ENCODE assay signal across 10 cellular contexts in the genomic region with DNA sequence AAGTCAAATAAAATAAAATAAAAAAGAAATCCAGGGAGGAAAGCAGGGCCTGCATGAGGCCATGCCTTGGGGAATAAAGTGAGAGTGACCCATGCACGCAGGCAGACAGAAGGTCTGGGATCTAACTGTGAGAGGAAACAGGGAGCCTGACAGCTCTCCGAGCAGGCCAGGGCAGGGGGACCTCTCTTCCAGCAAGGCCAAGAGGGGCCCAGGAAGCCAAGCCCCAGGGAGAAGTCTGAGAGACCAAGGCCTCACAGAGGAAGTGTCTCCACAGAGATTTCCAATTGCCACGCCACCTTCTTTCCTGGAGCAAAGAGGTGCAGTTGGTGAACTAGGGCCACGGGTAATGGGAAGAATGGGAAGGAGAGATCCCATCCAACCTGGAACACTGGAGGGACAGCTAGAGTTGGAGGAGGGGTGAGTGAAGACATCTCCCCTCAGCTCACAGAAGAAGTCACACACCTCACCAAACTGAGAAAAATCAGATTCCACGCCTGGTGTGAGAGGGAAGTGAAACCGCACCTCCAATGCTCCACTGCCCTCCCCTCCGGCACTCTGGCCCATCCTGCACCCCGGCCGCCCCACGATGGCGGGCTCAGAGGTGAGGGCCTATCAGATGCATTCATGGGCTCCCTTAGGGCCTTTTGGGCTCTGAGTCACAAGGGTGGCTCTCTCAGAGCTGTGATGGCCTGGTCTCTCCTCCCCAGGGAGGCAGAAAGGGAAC. TPM values are rescaled to one million over a fixed set of nuclear protein-coding genes. Genes with fewer than 3 reads are reported as not detected.
DNase-seq lines count a peak whose midpoint lies in the region; ATAC-seq and TF ChIP-seq lines count a peak whose summit lies in the region.
"Had no signal": no experiment of that assay in that cellular context is flagged by ENCODE, and none has a peak within 500 bp of the region (broad histone marks: within the 10 kb centered on the region; RNA-seq: fewer than 3 reads in every experiment).

No MANE protein-coding gene starts in this region.

- DNase-seq in mesendoderm (no peak), EL (no peak), GM19240 (ENCODE audit: insufficient read length, low spot score) (no peak), lower leg skin (ENCODE audit: low spot score in 2 of 2) (no peak), cortex of kidney (lab: John Stamatoyannopoulos, UW) (no peak)
- DNase-seq: HCEC 1CT, hippocampal formation had no signal

- no peak overlapping the region for H2BK120ac ChIP-seq in mesendoderm (ENCODE audit: low read depth, low read length)

- no peak overlapping the region for H2BK5ac ChIP-seq in mesendoderm (ENCODE audit: low read length)

- TF ChIP-seq CTCF in lower leg skin (IDR thresholded peaks at IDR 0.05): no peak

- peaks cover 12% of the 10 kb centered on the region for H3K4me1 ChIP-seq in mesendoderm (ENCODE audit: control insufficient read depth, low read depth, low read length)

- H3K4ac ChIP-seq in mesendoderm (ENCODE audit: low read depth, low read length): no peak overlapping the region

- H3K56ac ChIP-seq in mesendoderm (ENCODE audit: low read length): no peak overlapping the region

- no peak overlapping the region for H3K4me3 ChIP-seq in mesendoderm (ENCODE audit: low read length)
- H3K4me3 ChIP-seq in lower leg skin (ENCODE audit: low read depth, poor library complexity, severe bottlenecking): no peak overlapping the region

- H2BK15ac ChIP-seq in mesendoderm (replicated peaks; ENCODE audit: low read depth): no peak overlapping the region

- H3K23ac ChIP-seq in mesendoderm (ENCODE audit: low read length): no peak overlapping the region

- no peaks in the 10 kb centered on the region for H3K79me2 ChIP-seq in mesendoderm (ENCODE audit: control insufficient read depth, insufficient read depth, low read length)

- H3K36me3 ChIP-seq in mesendoderm (ENCODE audit: control insufficient read depth, insufficient read depth, low read length): no peaks in the 10 kb centered on the region

- H3K27me3 ChIP-seq in mesendoderm (ENCODE audit: insufficient read depth, low read length, poor library complexity): no peaks in the 10 kb centered on the region

- no peak overlapping the region for H3K9ac ChIP-seq in mesendoderm (ENCODE audit: low read length)

- no peak overlapping the region for H3K4me2 ChIP-seq in mesendoderm (ENCODE audit: low read length)

- intact Hi-C loops in lower leg skin (cut with DNase I; ENCODE audit: low total_unique reads): no loop called here

- H3K18ac ChIP-seq in mesendoderm (ENCODE audit: low read length): no peak overlapping the region

- no peak for TF ChIP-seq POLR2A in lower leg skin (IDR thresholded peaks at IDR 0.05)

- no peak overlapping the region for H4K5ac ChIP-seq in mesendoderm (ENCODE audit: low read length)

- H3K27ac ChIP-seq in mesendoderm (ENCODE audit: low read depth, low read length): no peak overlapping the region

- H4K8ac ChIP-seq in mesendoderm (ENCODE audit: low read depth, low read length): no peak overlapping the region

- WGBS in mesendoderm (ENCODE audit: extremely low coverage, insufficient coverage, low lambda C conversion rate): no CpG with 5 or more reads among the region's 11 CpGs
- WGBS in lower leg skin, 2 donors: 83 to 91% methylated on average over 11 of the region's 11 CpGs

- H3K79me1 ChIP-seq in mesendoderm (ENCODE audit: low read length): no peaks in the 10 kb centered on the region

- ATAC-seq in GM18858 (IDR thresholded peaks at IDR 0.05; ENCODE audit: unreplicated experiment) (peak; percentile 63), GM21576 (IDR thresholded peaks at IDR 0.05; ENCODE audit: unreplicated experiment) (peak; percentile 68), HG03558 (IDR thresholded peaks at IDR 0.05; ENCODE audit: extremely low read depth, unreplicated experiment) (peak; percentile 44)

- peak overlapping the region; percentile 19 for H2AK5ac ChIP-seq in mesendoderm (ENCODE audit: low read length)

RNA-seq across cellular contexts. Expression of a gene that starts 25.1 kb away (rescaled TPM):
- 18.5 TPM for polyA plus RNA-seq in mesendoderm (2013, experiment 1 of 2)
- polyA plus RNA-seq in mesendoderm (2013, experiment 2 of 2): 19.3 TPM
- total RNA-seq in lower leg skin: 10 to 100 TPM; 15.8 to 24.0 (median 18.9) TPM
